In the genomic region with DNA sequence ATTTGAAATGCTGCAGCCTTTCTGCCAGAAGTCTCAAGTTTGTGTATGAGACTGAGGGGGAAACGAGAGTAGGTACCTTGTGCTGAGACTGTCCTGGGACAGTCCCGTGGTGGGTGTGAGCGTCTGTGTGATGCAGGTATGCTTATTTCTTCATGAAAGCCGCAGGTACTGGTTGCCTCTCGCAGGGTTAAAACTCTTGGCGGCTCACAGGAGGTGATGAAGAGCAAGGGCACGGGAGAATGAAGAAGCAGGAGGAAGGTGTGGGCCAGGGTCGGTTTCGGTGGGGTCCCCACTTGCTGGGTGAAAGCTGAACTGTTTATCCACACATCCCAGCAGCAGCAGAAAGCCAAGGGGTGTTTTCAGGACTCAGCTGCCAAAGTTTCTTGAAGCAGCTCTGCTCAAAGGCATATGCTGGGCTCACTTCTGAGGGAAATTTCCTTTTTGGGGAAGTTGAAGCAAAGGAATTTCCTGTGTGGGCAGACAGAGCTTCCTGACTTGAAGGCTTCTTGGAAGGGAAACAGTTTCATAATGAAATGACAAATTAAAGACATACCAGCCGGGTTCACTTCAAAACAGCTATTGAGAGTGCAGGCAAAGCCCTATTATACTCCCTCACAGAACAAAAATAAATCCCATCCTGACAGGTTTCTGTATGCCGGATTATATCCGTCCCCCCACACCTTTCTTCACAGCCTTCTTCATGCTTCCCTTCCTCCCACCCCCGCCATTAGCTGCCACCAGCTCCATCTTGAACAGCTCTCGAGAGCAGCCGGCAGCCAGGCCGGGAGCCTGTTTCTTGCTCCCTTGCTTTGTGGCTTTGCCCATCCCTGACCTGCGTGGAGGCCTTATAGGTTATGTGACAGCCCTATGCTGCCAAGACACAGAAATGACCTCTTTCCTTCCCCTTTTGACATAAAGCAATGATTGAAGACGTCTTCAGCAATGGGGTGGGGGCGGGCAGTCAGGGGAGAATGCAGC, we compare ENCODE assay signal across 1 cellular context.
TF ChIP-seq lines count a peak whose summit lies in the region.

No MANE protein-coding gene starts in this region.

TF ChIP-seq in H1, 55 proteins besides CTCF, POLR2A, EP300 and RAD21:
- TF ChIP-seq YY1 (IDR thresholded peaks at IDR 0.05; ENCODE audit: low read depth, low read length) (0 out of 2 replicates have a peak, but pooled peaks have one; percentile 11), KDM4A (IDR thresholded peaks at IDR 0.05; ENCODE audit: low read depth, low read length, severe bottlenecking) (no peak), ZNF274 (IDR thresholded peaks at IDR 0.05; ENCODE audit: borderline replicate concordance, extremely low read depth, low read length) (no peak), CHD2 (IDR thresholded peaks at IDR 0.05; ENCODE audit: low read length) (no peak)
